In genomic region chr13:49630580-49630979, GRCh38 we compare ENCODE assay signal across 1 cellular context.
TF ChIP-seq lines count a peak whose summit lies in the region.

No MANE protein-coding gene starts in this region.

TF ChIP-seq in HepG2, 621 proteins besides CTCF, POLR2A, EP300 and RAD21:
- TF ChIP-seq RXRA (CRISPR knock-in tag; IDR thresholded peaks at IDR 0.05), result no peak
- TF ChIP-seq ONECUT2 (CRISPR knock-in tag; IDR thresholded peaks at IDR 0.05), result no peak
- TF ChIP-seq ZNF572 (CRISPR knock-in tag; IDR thresholded peaks at IDR 0.05), result no peak
- TF ChIP-seq MAX (IDR thresholded peaks at IDR 0.05), result no peak
- TF ChIP-seq ZFP36L1 (CRISPR knock-in tag; IDR thresholded peaks at IDR 0.05), result no peak
- peak; percentile 17; the same call in 1 of the 2 replicates for TF ChIP-seq ZNF687 (CRISPR knock-in tag; IDR thresholded peaks at IDR 0.05)
